ENCODE assay signal across 19 cellular contexts in the genomic region with DNA sequence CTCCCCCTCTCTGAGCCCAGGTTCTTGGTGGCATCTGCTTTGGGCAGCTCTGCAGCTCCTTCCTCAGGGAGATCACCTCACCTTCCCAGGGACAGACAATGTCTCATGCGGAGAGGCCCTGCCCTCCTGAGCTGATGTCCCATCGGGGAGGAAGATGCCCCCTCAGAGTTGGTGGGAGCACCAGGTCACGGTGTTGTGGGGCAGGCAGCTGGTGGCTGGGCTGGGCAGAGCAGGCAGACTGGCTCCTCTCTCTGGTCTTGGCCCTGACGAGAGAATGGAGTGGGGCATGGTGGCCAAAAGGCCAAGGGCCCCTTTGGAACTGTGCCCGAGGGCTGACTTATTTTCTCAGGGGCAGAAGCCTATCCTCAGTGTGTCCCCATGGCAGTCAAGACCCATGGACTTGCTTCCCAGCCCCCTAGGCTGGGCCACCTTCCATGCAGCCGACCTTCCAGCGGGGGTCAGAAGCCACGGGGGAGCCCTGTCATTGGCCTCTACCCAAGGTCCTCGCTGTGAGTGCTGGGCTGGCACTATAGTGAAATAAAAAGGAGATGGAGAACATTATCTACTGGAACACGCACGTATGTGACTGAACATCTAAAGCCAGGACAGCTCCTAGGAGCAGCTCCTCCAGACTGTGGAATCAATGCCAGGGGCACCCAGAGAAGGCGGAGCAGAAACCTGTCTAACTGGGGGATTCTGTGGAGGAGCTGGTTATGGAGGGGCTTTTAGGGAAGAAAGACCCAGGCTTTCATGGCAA. TPM values are rescaled to one million over a fixed set of nuclear protein-coding genes. Genes with fewer than 3 reads are reported as not detected.
DNase-seq lines count a peak whose midpoint lies in the region; ATAC-seq and TF ChIP-seq lines count a peak whose summit lies in the region.
"Had no signal": no experiment of that assay in that cellular context is flagged by ENCODE, and none has a peak within 500 bp of the region (broad histone marks: within the 10 kb centered on the region; RNA-seq: fewer than 3 reads in every experiment).

No MANE protein-coding gene starts in this region.

- peaks cover 13% of the 10 kb centered on the region for H3K36me3 Mint-ChIP-seq in activated CD4-positive, alpha-beta T cell treated with anti-CD3 and anti-CD28 coated beads for 36 hours (ENCODE audit: low read depth)
- peaks cover 18% of the 10 kb centered on the region for H3K36me3 Mint-ChIP-seq in CD8-positive, alpha-beta T cell
- H3K36me3 Mint-ChIP-seq in activated naive CD8-positive, alpha-beta T cell treated with anti-CD3 and anti-CD28 coated beads, Interleukin-2, amount 50 U/mL, for 24 hours (ENCODE audit: low read depth) = peaks cover 3% of the 10 kb centered on the region
- H3K36me3 Mint-ChIP-seq in naive B cell (peaks cover 0 to 7% of the 10 kb centered on the region in 2 donors), Calu3 (ENCODE audit: insufficient read depth, unreplicated experiment) (peaks cover 14% of the 10 kb centered on the region)

- H3K27me3 ChIP-seq in CD8-positive, alpha-beta T cell (ENCODE audit: insufficient read depth, low read length) = no peaks in the 10 kb centered on the region
- no peaks in the 10 kb centered on the region for H3K27me3 ChIP-seq in effector memory CD4-positive, alpha-beta T cell (replicated peaks; ENCODE audit: control insufficient read depth, insufficient read depth, low read length, poor library complexity, severe bottlenecking)
- H3K27me3 ChIP-seq: upper lobe of right lung had no signal

- no TSS peak for BruUV-seq in Calu3 (replicated peaks; lab: Mats Ljungman, UMichigan)

- no peak overlapping the region for H3K4me3 ChIP-seq in CD8-positive, alpha-beta T cell (ENCODE audit: low read depth, low read length)
- H3K4me3 ChIP-seq in effector memory CD4-positive, alpha-beta T cell (ENCODE audit: insufficient read depth, low read depth, low read length, poor library complexity, severe bottlenecking) = no peak overlapping the region
- H3K4me3 ChIP-seq: SK-N-MC, upper lobe of right lung had no signal

- CTCF ChIA-PET in activated CD4-positive, alpha-beta T cell treated with anti-CD3 and anti-CD28 coated beads for 36 hours (lab: Charles Lee) = interaction anchor here (0.6 to 1.6 kb wide), 6 partner anchors 9 to 82 kb away, joined by 3 to 6 read pairs (median 3); no protein-coding TSS in a partner anchor
- CTCF ChIA-PET in CD8-positive, alpha-beta T cell (lab: Charles Lee) = interaction anchor here (0.5 to 1.5 kb wide), 2 partner anchors 13 to 18 kb away, joined by 3 to 8 read pairs; no protein-coding TSS in a partner anchor
- CTCF ChIA-PET in Calu3 (lab: Charles Lee) = interaction anchor here (1.5 kb wide), 1 partner anchor 23 kb away, joined by 4 read pairs; no protein-coding TSS in a partner anchor

- peak overlapping the region; percentile 9 for H3K27ac Mint-ChIP-seq in activated CD4-positive, alpha-beta T cell treated with anti-CD3 and anti-CD28 coated beads for 36 hours
- H3K27ac Mint-ChIP-seq in CD8-positive, alpha-beta T cell = no peak overlapping the region
- no peak overlapping the region for H3K27ac Mint-ChIP-seq in activated naive CD8-positive, alpha-beta T cell treated with anti-CD3 and anti-CD28 coated beads, Interleukin-2, amount 50 U/mL, for 24 hours
- H3K27ac Mint-ChIP-seq in naive B cell (peak overlapping the region in 2 of 6 donors; percentile 61 to 81), Calu3 (ENCODE audit: unreplicated experiment) (no peak overlapping the region)
- H3K27ac Mint-ChIP-seq: activated CD8-positive, alpha-beta T cell treated with anti-CD3 and anti-CD28 coated beads, Interleukin-2, amount 10 ng/mL, durations not matched to agents 7 days and 5 days had no signal

- no peak for TF ChIP-seq CTCF in CD8-positive, alpha-beta T cell (IDR thresholded peaks at IDR 0.05)
- no peak for TF ChIP-seq CTCF in Calu3 (IDR thresholded peaks at IDR 0.05; ENCODE audit: unreplicated experiment)

- peaks cover 8% of the 10 kb centered on the region for H3K4me1 ChIP-seq in CD8-positive, alpha-beta T cell (ENCODE audit: insufficient read depth, low read length)
- peaks cover 6% of the 10 kb centered on the region for H3K4me1 ChIP-seq in effector memory CD4-positive, alpha-beta T cell (ENCODE audit: control insufficient read depth, insufficient read depth, low read length, poor library complexity, severe bottlenecking)

- no peak for ATAC-seq in activated CD4-positive, alpha-beta T cell treated with anti-CD3 and anti-CD28 coated beads for 36 hours
- no peak for ATAC-seq in CD8-positive, alpha-beta T cell
- ATAC-seq in activated naive CD8-positive, alpha-beta T cell treated with anti-CD3 and anti-CD28 coated beads, Interleukin-2, amount 50 U/mL, for 24 hours = no peak
- ATAC-seq in naive B cell (ENCODE audit: low read depth in 2 of 2) = no peak
- ATAC-seq: activated CD8-positive, alpha-beta T cell treated with anti-CD3 and anti-CD28 coated beads, Interleukin-2, amount 10 ng/mL, durations not matched to agents 7 days and 5 days; upper lobe of right lung had no signal

- no peaks in the 10 kb centered on the region for H3K9me3 ChIP-seq in CD8-positive, alpha-beta T cell (ENCODE audit: low read length)
- no peaks in the 10 kb centered on the region for H3K9me3 ChIP-seq in effector memory CD4-positive, alpha-beta T cell (ENCODE audit: control insufficient read depth, low read length)
- H3K9me3 ChIP-seq: upper lobe of right lung had no signal

- no peak for DNase-seq in activated CD4-positive, alpha-beta T cell treated with anti-CD3 and anti-CD28 coated beads for 36 hours
- no peak for DNase-seq in activated CD4-positive, alpha-beta T cell treated with anti-CD3 and anti-CD28 coated beads for 1 hour
- no peak for DNase-seq in CD8-positive, alpha-beta T cell
- DNase-seq in activated naive CD8-positive, alpha-beta T cell treated with anti-CD3 and anti-CD28 coated beads, Interleukin-2, amount 50 U/mL, for 24 hours = no peak
- DNase-seq in naive B cell (no peak), Calu3 (no peak), inferior parietal cortex (ENCODE audit: extremely low spot score) (no peak)
- DNase-seq in effector memory CD4-positive, alpha-beta T cell = no peak
- DNase-seq: activated CD8-positive, alpha-beta T cell treated with anti-CD3 and anti-CD28 coated beads, Interleukin-2, amount 10 ng/mL, durations not matched to agents 7 days and 5 days; central memory CD4-positive, alpha-beta T cell; DMS79 treated with DMSO at 0.1 percent for 48 hours; hypothalamus; NCI-H1105; NCI-H2107; NCI-H526 treated with DMSO at 0.1 percent for 48 hours; posterior cingulate gyrus; upper lobe of right lung had no signal

- H3K36me3 ChIP-seq in CD8-positive, alpha-beta T cell (ENCODE audit: insufficient read depth, low read length) = no peaks in the 10 kb centered on the region
- H3K36me3 ChIP-seq in effector memory CD4-positive, alpha-beta T cell (ENCODE audit: control insufficient read depth, insufficient read depth, low read length) = no peaks in the 10 kb centered on the region

- peaks cover 26% of the 10 kb centered on the region for H3K4me1 Mint-ChIP-seq in activated CD4-positive, alpha-beta T cell treated with anti-CD3 and anti-CD28 coated beads for 36 hours
- peaks cover 24% of the 10 kb centered on the region for H3K4me1 Mint-ChIP-seq in CD8-positive, alpha-beta T cell (ENCODE audit: low read depth)
- H3K4me1 Mint-ChIP-seq in activated naive CD8-positive, alpha-beta T cell treated with anti-CD3 and anti-CD28 coated beads, Interleukin-2, amount 50 U/mL, for 24 hours = peaks cover 18% of the 10 kb centered on the region
- H3K4me1 Mint-ChIP-seq in naive B cell (peaks cover 23 to 31% (median 25%) of the 10 kb centered on the region in 3 donors), Calu3 (ENCODE audit: low read depth, unreplicated experiment) (no peaks in the 10 kb centered on the region)

- intact Hi-C loops in activated CD4-positive, alpha-beta T cell treated with anti-CD3 and anti-CD28 coated beads for 36 hours (cut with DNase I, micrococcal nuclease) = no loop called here
- intact Hi-C loops in CD8-positive, alpha-beta T cell (cut with DNase I, micrococcal nuclease) = no loop called here
- intact Hi-C loops in Calu3 (cut with micrococcal nuclease; ENCODE audit: unreplicated experiment) = no loop called here

- H3K9me3 Mint-ChIP-seq in activated CD4-positive, alpha-beta T cell treated with anti-CD3 and anti-CD28 coated beads for 36 hours (ENCODE audit: low read depth) = peaks cover 3% of the 10 kb centered on the region
- no peaks in the 10 kb centered on the region for H3K9me3 Mint-ChIP-seq in CD8-positive, alpha-beta T cell
- H3K9me3 Mint-ChIP-seq in activated naive CD8-positive, alpha-beta T cell treated with anti-CD3 and anti-CD28 coated beads, Interleukin-2, amount 50 U/mL, for 24 hours = no peaks in the 10 kb centered on the region
- H3K9me3 Mint-ChIP-seq in naive B cell = no peaks in the 10 kb centered on the region
- H3K9me3 Mint-ChIP-seq in Calu3 (ENCODE audit: low read depth, unreplicated experiment) = no peaks in the 10 kb centered on the region

- POLR2A ChIA-PET in activated CD4-positive, alpha-beta T cell treated with anti-CD3 and anti-CD28 coated beads for 36 hours (lab: Charles Lee) = interaction anchor here (0.6 to 1.5 kb wide), 5 partner anchors 9 to 41 kb away, joined by 3 to 5 read pairs (median 4); no protein-coding TSS in a partner anchor
- POLR2A ChIA-PET in CD8-positive, alpha-beta T cell (lab: Charles Lee) = interaction anchor here (1.1 to 1.7 kb wide), 3 partner anchors 9 to 40 kb away, joined by 4 to 5 read pairs (median 4); no protein-coding TSS in a partner anchor

- peaks cover 7% of the 10 kb centered on the region for H3K27me3 Mint-ChIP-seq in activated CD4-positive, alpha-beta T cell treated with anti-CD3 and anti-CD28 coated beads for 36 hours
- peaks cover 4% of the 10 kb centered on the region for H3K27me3 Mint-ChIP-seq in CD8-positive, alpha-beta T cell (ENCODE audit: low read depth)
- no peaks in the 10 kb centered on the region for H3K27me3 Mint-ChIP-seq in activated naive CD8-positive, alpha-beta T cell treated with anti-CD3 and anti-CD28 coated beads, Interleukin-2, amount 50 U/mL, for 24 hours
- H3K27me3 Mint-ChIP-seq in naive B cell (no peaks in the 10 kb centered on the region), Calu3 (ENCODE audit: unreplicated experiment) (peaks cover 24% of the 10 kb centered on the region)

- peak overlapping the region; percentile 11 for H3K4me3 Mint-ChIP-seq in activated CD4-positive, alpha-beta T cell treated with anti-CD3 and anti-CD28 coated beads for 36 hours
- H3K4me3 Mint-ChIP-seq in CD8-positive, alpha-beta T cell = peak overlapping the region; percentile 50
- H3K4me3 Mint-ChIP-seq in activated naive CD8-positive, alpha-beta T cell treated with anti-CD3 and anti-CD28 coated beads, Interleukin-2, amount 50 U/mL, for 24 hours = peak overlapping the region; percentile 26
- peak overlapping the region in 5 of 8 donors; percentile 16 to 68 (median 30) for H3K4me3 Mint-ChIP-seq in naive B cell
- no peak overlapping the region for H3K4me3 Mint-ChIP-seq in Calu3 (ENCODE audit: low read depth, unreplicated experiment)
- H3K4me3 Mint-ChIP-seq: activated CD8-positive, alpha-beta T cell treated with anti-CD3 and anti-CD28 coated beads, Interleukin-2, amount 10 ng/mL, durations not matched to agents 7 days and 5 days had no signal

- H3K27ac ChIP-seq in CD8-positive, alpha-beta T cell (ENCODE audit: low read depth, low read length) = no peak overlapping the region
- H3K27ac ChIP-seq in effector memory CD4-positive, alpha-beta T cell (ENCODE audit: insufficient read depth, low read length, poor library complexity, severe bottlenecking) = no peak overlapping the region
- H3K27ac ChIP-seq: C4-2B, SK-N-MC, upper lobe of right lung had no signal

RNA-seq across cellular contexts. Expression of a gene that starts 21.9 kb away (rescaled TPM):
- 100 to 1,000 TPM; 232 to 281 TPM for total RNA-seq in activated CD4-positive, alpha-beta T cell treated with anti-CD3 and anti-CD28 coated beads for 36 hours
- 100 to 1,000 TPM; 557 to 560 TPM for total RNA-seq in CD8-positive, alpha-beta T cell
- 100 to 1,000 TPM in 1 of 6 donors, 10 to 100 TPM in 5; 64.5 to 117 (median 92.9) TPM for polyA plus RNA-seq in naive B cell (ENCODE audit: low read depth in 6 of 6)
- total RNA-seq in Calu3 (2022) = 108 and 120 TPM in 2 replicates
